ENCODE assay signal across 16 cellular contexts in genomic region chr6:40419881-40420705, GRCh38.
"Had no signal": no experiment of that assay in that cellular context is flagged by ENCODE, and none has a peak within 500 bp of the region (broad histone marks: within the 10 kb centered on the region; RNA-seq: fewer than 3 reads in every experiment).

No MANE protein-coding gene starts in this region.

- H3K4me1 Mint-ChIP-seq: mesothelial cell of epicardium had no signal

- H3K9me3 ChIP-seq: breast epithelium, heart left ventricle, pancreas had no signal

- H3K36me3 ChIP-seq: breast epithelium, heart left ventricle, pancreas had no signal

- H3K27me3 Mint-ChIP-seq: dendritic cell treated with granulocyte-macrophage colony-stimulating factor and Interleukin-4, amounts not matched to agents 40 ng/mL and 50 ng/mL, for 4 days; stimulated activated naive CD8-positive, alpha-beta T cell treated with anti-CD3 and anti-CD28 coated beads, Interleukin-15, amount 100 ng/mL, for 72 hours had no signal

- H3K4me1 ChIP-seq: breast epithelium, pancreas had no signal

- DNase-seq: activated CD4-positive, alpha-beta T cell treated with anti-CD3 and anti-CD28 coated beads, Interleukin-2, amount 50 U/mL, for 1 hour; activated CD4-positive, CD25-positive, alpha-beta regulatory T cell; activated naive CD4-positive, alpha-beta T cell; cerebellar nuclear complex; effector memory CD4-positive, alpha-beta T cell; foreskin melanocyte; heart left ventricle; islet precursor cell; pancreas; stimulated activated CD4-positive, alpha-beta T cell treated with anti-CD3 and anti-CD28 coated beads, Interleukin-1b, Interleukin-23, amount 100 ng/mL, for 48 hours; stimulated activated naive CD8-positive, alpha-beta T cell treated with anti-CD3 and anti-CD28 coated beads, Interleukin-15, amount 100 ng/mL, for 72 hours had no signal

- H3K4me3 Mint-ChIP-seq: activated T-helper 1 cell treated with anti-CD3 and anti-CD28 coated beads, Interleukin-12 subunit alpha, Interleukin-12 subunit beta, Interleukin-2, Interleukin-4 antibody, amounts not matched to agents 30 ng/mL and 10 ng/mL and 1 ng/mL, durations not matched to agents 14 hours and 24 hours and 36 hours; dendritic cell treated with granulocyte-macrophage colony-stimulating factor and Interleukin-4, amounts not matched to agents 40 ng/mL and 50 ng/mL, for 4 days; mesothelial cell of epicardium; stimulated activated naive CD8-positive, alpha-beta T cell treated with anti-CD3 and anti-CD28 coated beads, Interleukin-15, amount 100 ng/mL, for 72 hours had no signal

- H3K9me3 Mint-ChIP-seq: activated T-helper 1 cell treated with anti-CD3 and anti-CD28 coated beads, Interleukin-12 subunit alpha, Interleukin-12 subunit beta, Interleukin-2, Interleukin-4 antibody, amounts not matched to agents 30 ng/mL and 10 ng/mL and 1 ng/mL, durations not matched to agents 14 hours and 24 hours and 36 hours; dendritic cell treated with granulocyte-macrophage colony-stimulating factor and Interleukin-4, amounts not matched to agents 40 ng/mL and 50 ng/mL, for 4 days; mesothelial cell of epicardium; stimulated activated naive CD8-positive, alpha-beta T cell treated with anti-CD3 and anti-CD28 coated beads, Interleukin-15, amount 100 ng/mL, for 72 hours had no signal

- H3K36me3 Mint-ChIP-seq: mesothelial cell of epicardium had no signal

- H3K27me3 ChIP-seq: breast epithelium, pancreas had no signal

- ATAC-seq: heart left ventricle; stimulated activated naive CD8-positive, alpha-beta T cell treated with anti-CD3 and anti-CD28 coated beads, Interleukin-15, amount 100 ng/mL, for 72 hours had no signal

- H3K4me3 ChIP-seq: breast epithelium, heart left ventricle, lung, pancreas had no signal

- H3K27ac Mint-ChIP-seq: activated T-helper 1 cell treated with anti-CD3 and anti-CD28 coated beads, Interleukin-12 subunit alpha, Interleukin-12 subunit beta, Interleukin-2, Interleukin-4 antibody, amounts not matched to agents 30 ng/mL and 10 ng/mL and 1 ng/mL, durations not matched to agents 14 hours and 24 hours and 36 hours; dendritic cell treated with granulocyte-macrophage colony-stimulating factor and Interleukin-4, amounts not matched to agents 40 ng/mL and 50 ng/mL, for 4 days; mesothelial cell of epicardium; stimulated activated naive CD8-positive, alpha-beta T cell treated with anti-CD3 and anti-CD28 coated beads, Interleukin-15, amount 100 ng/mL, for 72 hours had no signal

- H3K27ac ChIP-seq: breast epithelium, heart left ventricle, pancreas had no signal
